ENCODE assay signal across 17 cellular contexts in genomic region chr6:144179237-144179636, GRCh38.
"Had no signal": no experiment of that assay in that cellular context is flagged by ENCODE, and none has a peak within 500 bp of the region (broad histone marks: within the 10 kb centered on the region; RNA-seq: fewer than 3 reads in every experiment).

No MANE protein-coding gene starts in this region.

- H3K27me3 ChIP-seq: ascending aorta, breast epithelium, dorsolateral prefrontal cortex, gastroesophageal sphincter, tibial nerve, uterus had no signal

- H3K27me3 Mint-ChIP-seq: activated naive CD8-positive, alpha-beta T cell treated with anti-CD3 and anti-CD28 coated beads, Interleukin-2, amount 50 U/mL, for 24 hours; naive B cell; stimulated activated naive B cell treated with anti-CD40 and anti-IgM and Interleukin-4, amounts not matched to agents 10 μg/mL and 1 μg/mL and 100 μg/mL, for 72 hours had no signal

- H3K4me3 ChIP-seq: ascending aorta, breast epithelium, dorsolateral prefrontal cortex, gastroesophageal sphincter, lung, tibial nerve, uterus had no signal

- H3K36me3 Mint-ChIP-seq: naive B cell had no signal

- ATAC-seq: activated CD8-positive, alpha-beta T cell treated with anti-CD3 and anti-CD28 coated beads, Interleukin-2, amount 10 ng/mL, durations not matched to agents 7 days and 5 days; activated naive CD8-positive, alpha-beta T cell treated with anti-CD3 and anti-CD28 coated beads, Interleukin-2, amount 50 U/mL, for 24 hours; gastroesophageal sphincter; stimulated activated naive B cell treated with anti-CD40 and anti-IgM and Interleukin-4, amounts not matched to agents 10 μg/mL and 1 μg/mL and 100 μg/mL, for 72 hours had no signal

- H3K9me3 Mint-ChIP-seq: activated naive CD8-positive, alpha-beta T cell treated with anti-CD3 and anti-CD28 coated beads, Interleukin-2, amount 50 U/mL, for 24 hours; naive B cell had no signal

- H3K27ac Mint-ChIP-seq: activated CD8-positive, alpha-beta T cell treated with anti-CD3 and anti-CD28 coated beads, Interleukin-2, amount 10 ng/mL, durations not matched to agents 7 days and 5 days had no signal

- H3K27ac ChIP-seq: ascending aorta, breast epithelium, dorsolateral prefrontal cortex, gastroesophageal sphincter, tibial nerve, uterus had no signal

- H3K4me1 ChIP-seq: ascending aorta, breast epithelium, gastroesophageal sphincter, tibial nerve, uterus had no signal

- H3K4me3 Mint-ChIP-seq: activated CD8-positive, alpha-beta T cell treated with anti-CD3 and anti-CD28 coated beads, Interleukin-2, amount 10 ng/mL, durations not matched to agents 7 days and 5 days; activated naive CD8-positive, alpha-beta T cell treated with anti-CD3 and anti-CD28 coated beads, Interleukin-2, amount 50 U/mL, for 24 hours had no signal

- DNase-seq: activated CD8-positive, alpha-beta memory T cell treated with anti-CD3 and anti-CD28 coated beads, Interleukin-2, amount 50 U/mL, for 4 hours; activated CD8-positive, alpha-beta T cell treated with anti-CD3 and anti-CD28 coated beads, Interleukin-2, amount 10 ng/mL, durations not matched to agents 7 days and 5 days; activated effector memory CD4-positive, alpha-beta T cell treated with anti-CD3 and anti-CD28 coated beads, Interleukin-2, amount 50 U/mL, for 16 hours; activated naive CD8-positive, alpha-beta T cell treated with anti-CD3 and anti-CD28 coated beads, Interleukin-2, amount 50 U/mL, for 24 hours; dorsolateral prefrontal cortex; erythroblast; naive B cell; stimulated activated CD4-positive, alpha-beta T cell treated with anti-CD3 and anti-CD28 coated beads, Interleukin-12 subunit alpha, Interleukin-12 subunit beta, amount 100 ng/mL, for 4 hours; stimulated activated CD4-positive, alpha-beta T cell treated with anti-CD3 and anti-CD28 coated beads, Interleukin-2, amount 100 ng/mL, for 24 hours; stimulated activated naive B cell treated with anti-CD40 and anti-IgM and Interleukin-4, amounts not matched to agents 10 μg/mL and 1 μg/mL and 100 μg/mL, for 72 hours; substantia nigra; uterus had no signal
